In genomic region chr19:49491804-49492572, GRCh38 we compare ENCODE assay signal across 9 cellular contexts. TPM values are rescaled to one million over a fixed set of nuclear protein-coding genes. Genes with fewer than 3 reads are reported as not detected.
DNase-seq lines count a peak whose midpoint lies in the region; ATAC-seq and TF ChIP-seq lines count a peak whose summit lies in the region.
"Had no signal": no experiment of that assay in that cellular context is flagged by ENCODE, and none has a peak within 500 bp of the region (broad histone marks: within the 10 kb centered on the region; RNA-seq: fewer than 3 reads in every experiment).

No MANE protein-coding gene starts in this region.

- no TSS peak for BruUV-seq in Caco-2 (replicated peaks; lab: Mats Ljungman, UMichigan)
- TSS peak; percentile 3 for BruUV-seq in HCT116 (replicated peaks; lab: Mats Ljungman, UMichigan)

- H4K20me1 ChIP-seq in HCT116 (ENCODE audit: insufficient read depth), result peaks cover 19% of the 10 kb centered on the region; the same call in 1 of the 2 replicates

- no peak for TF ChIP-seq POLR2A in HCT116 (IDR thresholded peaks at IDR 0.05; ENCODE audit: borderline replicate concordance, extremely low read depth, insufficient read depth, insufficient read length)
- TF ChIP-seq POLR2A in adrenal gland (IDR thresholded peaks at IDR 0.05), result no peak
- no peak for TF ChIP-seq POLR2A in stomach (IDR thresholded peaks at IDR 0.05)

- H3K36me3 ChIP-seq in Caco-2 (ENCODE audit: control insufficient read depth, insufficient read depth, low read length) (peaks cover 8% of the 10 kb centered on the region), HCT116 (ENCODE audit: control insufficient read depth in 1 of 2, insufficient read depth in 2 of 2, low read length in 2 of 2) (peaks cover 21 to 51% of the 10 kb centered on the region in 2 experiments), adrenal gland (replicated peaks in 1 of 2) (peaks cover 0 to 41% of the 10 kb centered on the region in 2 donors), stomach (peaks cover 38 to 50% (median 44%) of the 10 kb centered on the region in 4 donors)
- H3K36me3 ChIP-seq in naive thymus-derived CD4-positive, alpha-beta T cell (ENCODE audit: control insufficient read depth in 2 of 3, insufficient read depth in 3 of 3, low read length in 3 of 3), result peaks cover 25 to 57% (median 31%) of the 10 kb centered on the region in 3 experiments

- TF ChIP-seq RAD21 in HCT116 (IDR thresholded peaks at IDR 0.05; ENCODE audit: low read depth), result no peak

- no peaks in the 10 kb centered on the region for H3K4me1 Mint-ChIP-seq in Caco-2 (ENCODE audit: low read depth, unreplicated experiment)
- peaks cover 31 to 62% (median 51%) of the 10 kb centered on the region in 7 donors for H3K4me1 Mint-ChIP-seq in naive thymus-derived CD4-positive, alpha-beta T cell

- H3K9me3 Mint-ChIP-seq in Caco-2 (ENCODE audit: unreplicated experiment), result no peaks in the 10 kb centered on the region
- peaks cover 0 to 18% (median 0%) of the 10 kb centered on the region in 11 donors for H3K9me3 Mint-ChIP-seq in naive thymus-derived CD4-positive, alpha-beta T cell

- H3K4me1 ChIP-seq in Caco-2 (peaks cover 17% of the 10 kb centered on the region; the same call in 1 of the 2 replicates), HCT116 (ENCODE audit: control insufficient read depth in 1 of 2, insufficient read depth in 2 of 2, low read length in 2 of 2) (peaks cover 14 to 64% of the 10 kb centered on the region in 2 experiments), adrenal gland (replicated peaks in 1 of 2) (peaks cover 14 to 29% of the 10 kb centered on the region in 2 donors), stomach (peaks cover 31 to 57% (median 48%) of the 10 kb centered on the region in 4 donors)
- H3K4me1 ChIP-seq in naive thymus-derived CD4-positive, alpha-beta T cell (ENCODE audit: control insufficient read depth in 2 of 2, insufficient read depth in 2 of 2, low read length in 2 of 2), result peaks cover 19 to 35% of the 10 kb centered on the region in 2 donors

- TF ChIP-seq EP300 in stomach (IDR thresholded peaks at IDR 0.05), result no peak

- no peak overlapping the region for H2AFZ ChIP-seq in HCT116 (ENCODE audit: low read depth, low read length, poor library complexity, severe bottlenecking)

- ATAC-seq in HCT116, result no peak
- ATAC-seq in naive thymus-derived CD4-positive, alpha-beta T cell, result no peak

- no peak for DNase-seq in Caco-2
- DNase-seq in HCT116 (ENCODE audit: low read depth, low spot score), result no peak
- DNase-seq in activated T-cell treated with anti-CD3 and anti-CD28 coated beads, Interleukin-2, amount 50 U/mL, for 48 hours, result peak; percentile 51 to 66
- DNase-seq in naive thymus-derived CD4-positive, alpha-beta T cell, result no peak
- DNase-seq in AML-193 (lab: John Stamatoyannopoulos, UW), result no peak
- no peak for DNase-seq in adrenal gland
- no peak for DNase-seq in anterior cingulate cortex (lab: John Stamatoyannopoulos, UW)
- DNase-seq in stomach, result no peak
- DNase-seq: NCI-H1105 had no signal

- 58 to 67% (median 65%) methylated on average over 6 to 7 of the region's 7 CpGs for WGBS in adrenal gland, 4 donors
- 52 to 64% (median 57%) methylated on average over 6 to 7 of the region's 7 CpGs for whole genome bisulfite sequencing in stomach, 5 donors

- no peaks in the 10 kb centered on the region for H3K9me2 ChIP-seq in HCT116 (ENCODE audit: insufficient read depth)

- no peaks in the 10 kb centered on the region for H3K27me3 ChIP-seq in Caco-2 (replicated peaks; ENCODE audit: control insufficient read depth, insufficient read depth, low read length)
- no peaks in the 10 kb centered on the region for H3K27me3 ChIP-seq in HCT116 (ENCODE audit: insufficient read depth, low read length)
- no peaks in the 10 kb centered on the region for H3K27me3 ChIP-seq in naive thymus-derived CD4-positive, alpha-beta T cell (ENCODE audit: control insufficient read depth in 2 of 2, insufficient read depth in 2 of 2, low read length in 2 of 2)
- H3K27me3 ChIP-seq in adrenal gland, result no peaks in the 10 kb centered on the region
- H3K27me3 ChIP-seq in stomach, result no peaks in the 10 kb centered on the region

- H3K27me3 Mint-ChIP-seq in Caco-2 (ENCODE audit: insufficient read depth, unreplicated experiment), result no peaks in the 10 kb centered on the region
- H3K27me3 Mint-ChIP-seq in naive thymus-derived CD4-positive, alpha-beta T cell, result peaks cover 0 to 12% (median 0%) of the 10 kb centered on the region in 5 donors

- H3K36me3 Mint-ChIP-seq in Caco-2 (ENCODE audit: insufficient read depth, unreplicated experiment), result peaks cover 100% of the 10 kb centered on the region
- H3K36me3 Mint-ChIP-seq in naive thymus-derived CD4-positive, alpha-beta T cell, result peaks cover 13 to 52% (median 35%) of the 10 kb centered on the region in 5 donors

- RAD21 ChIA-PET in HCT116 (lab: Charles Lee; ENCODE audit: low non-redundant PET in 1 of 2, low total read pairs in 2 of 2, uncharacterized antibody in 2 of 2, unreplicated experiment in 2 of 2), result no interaction called here

- peak overlapping the region; percentile 100; the same call in 1 of the 2 replicates for H3K9ac ChIP-seq in HCT116 (ENCODE audit: low read length)

- no peak overlapping the region for H3K4me3 Mint-ChIP-seq in Caco-2 (ENCODE audit: unreplicated experiment)
- H3K4me3 Mint-ChIP-seq in naive thymus-derived CD4-positive, alpha-beta T cell, result peak overlapping the region in 3 of 10 donors; percentile 16 to 32 (median 23)

- peak overlapping the region; percentile 86 for H3K27ac ChIP-seq in HCT116 (ENCODE audit: low read depth, low read length)
- H3K27ac ChIP-seq in naive thymus-derived CD4-positive, alpha-beta T cell (ENCODE audit: low read depth, low read length), result no peak overlapping the region
- H3K27ac ChIP-seq in adrenal gland, result peak overlapping the region in 1 of 5 donors; percentile 14
- peak overlapping the region in 2 of 5 donors; percentile 13 to 91 for H3K27ac ChIP-seq in stomach

- peak overlapping the region; percentile 29; the same call in 1 of the 2 replicates for H3K4me2 ChIP-seq in HCT116 (ENCODE audit: low read length)

- POLR2A ChIA-PET in Caco-2 (lab: Charles Lee), result interaction anchor here (0.9 kb wide), 1 partner anchor 39 kb away, joined by 3 read pairs; the partner anchor contains the start of gene ALDH16A1
- POLR2A ChIA-PET in HCT116 (lab: Charles Lee), result interaction anchor here (1.2 to 2.5 kb wide), 6 partner anchors 16 to 130 kb away, joined by 3 to 7 read pairs (median 4); partner anchors contain the start of genes ALDH16A1, FLT3LG, PIH1D1 and TEAD2
- POLR2A ChIA-PET in naive thymus-derived CD4-positive, alpha-beta T cell (lab: Charles Lee), result interaction anchor here (0.6 to 5.0 kb wide), 5 partner anchors 11 to 78 kb away, joined by 3 to 28 read pairs (median 5); partner anchors contain the start of gene FLT3LG

- H3K27ac Mint-ChIP-seq in Caco-2 (ENCODE audit: unreplicated experiment), result peak overlapping the region; percentile 76
- H3K27ac Mint-ChIP-seq in naive thymus-derived CD4-positive, alpha-beta T cell, result peak overlapping the region; percentile 17 to 94 (median 79)

- TF ChIP-seq CTCF in Caco-2 (IDR thresholded peaks at IDR 0.05; ENCODE audit: insufficient read depth in 1 of 2, low read depth in 1 of 2, low read length in 1 of 2, severe bottlenecking in 1 of 2, unreplicated experiment in 1 of 2), result no peak
- no peak for TF ChIP-seq CTCF in HCT116 (IDR thresholded peaks at IDR 0.05 in 2 of 3, conservative IDR thresholded peaks at IDR 0.05 in 1 of 3; ENCODE audit: borderline replicate concordance in 1 of 3, insufficient read depth in 1 of 3, low read depth in 2 of 3, low read length in 2 of 3)
- TF ChIP-seq CTCF in adrenal gland (IDR thresholded peaks at IDR 0.05), result no peak
- TF ChIP-seq CTCF in stomach (IDR thresholded peaks at IDR 0.05), result no peak

- no peak overlapping the region for H3K4me3 ChIP-seq in Caco-2 (ENCODE audit: low read depth, low read length)
- no peak overlapping the region for H3K4me3 ChIP-seq in HCT116 (replicated peaks in 1 of 2; ENCODE audit: low read depth in 1 of 2, low read length in 2 of 2)
- no peak overlapping the region for H3K4me3 ChIP-seq in naive thymus-derived CD4-positive, alpha-beta T cell (ENCODE audit: low read length)
- no peak overlapping the region for H3K4me3 ChIP-seq in adrenal gland
- peak overlapping the region in 1 of 4 donors; percentile 92 for H3K4me3 ChIP-seq in stomach

- CTCF ChIA-PET in Caco-2 (lab: Charles Lee), result no interaction called here
- CTCF ChIA-PET in HCT116 (lab: Charles Lee), result interaction anchor here (1.0 to 1.4 kb wide), 3 partner anchors 18 to 55 kb away, joined by 3 to 5 read pairs (median 3); partner anchors contain the start of gene FLT3LG
- CTCF ChIA-PET in naive thymus-derived CD4-positive, alpha-beta T cell (lab: Charles Lee), result no interaction called here

- H3K9me3 ChIP-seq in Caco-2 (no peaks in the 10 kb centered on the region), HCT116 (ENCODE audit: control insufficient read depth in 1 of 2, insufficient read depth in 1 of 2, low read depth in 1 of 2, low read length in 2 of 2) (no peaks in the 10 kb centered on the region), adrenal gland (replicated peaks in 1 of 3) (no peaks in the 10 kb centered on the region), stomach (no peaks in the 10 kb centered on the region)
- no peaks in the 10 kb centered on the region for H3K9me3 ChIP-seq in naive thymus-derived CD4-positive, alpha-beta T cell (ENCODE audit: control insufficient read depth in 2 of 3, low read length in 3 of 3)

- peaks cover 51% of the 10 kb centered on the region for H3K79me2 ChIP-seq in HCT116 (ENCODE audit: insufficient read depth, low read length)

- intact Hi-C loops in Caco-2 (cut with micrococcal nuclease; ENCODE audit: unreplicated experiment) (no loop called here), HCT116 (cut with micrococcal nuclease) (no loop called here), adrenal gland (cut with DNase I) (no loop called here), stomach (cut with DNase I; ENCODE audit: low total_unique reads) (no loop called here)
- intact Hi-C loops in naive thymus-derived CD4-positive, alpha-beta T cell (cut with micrococcal nuclease), result no loop called here

RNA-seq across cellular contexts. Expression of gene RPS11, which starts 4.2 kb away (rescaled TPM):
- total RNA-seq in Caco-2 (2022), result 2,065 and 2,191 TPM in 2 replicates
- 2,353 TPM for total RNA-seq in HCT116 (2021; ENCODE audit: unreplicated experiment)
- polyA plus RNA-seq in HCT116 (2012), result 4,962 and 5,407 TPM in 2 replicates
- 1,000 to 10,000 TPM; 2,065 to 3,362 (median 2,972) TPM for total RNA-seq in naive thymus-derived CD4-positive, alpha-beta T cell
- polyA plus RNA-seq in naive thymus-derived CD4-positive, alpha-beta T cell, result 1,000 to 10,000 TPM; 2,125 to 2,254 TPM
- 1,000 to 10,000 TPM; 1,528 to 3,971 (median 2,289) TPM for total RNA-seq in adrenal gland
- 1,000 to 10,000 TPM; 2,684 to 4,591 (median 2,733) TPM for polyA plus RNA-seq in adrenal gland
- total RNA-seq in stomach, result 1,000 to 10,000 TPM in 4 of 5 donors, 100 to 1,000 TPM in 1; 581 to 4,374 (median 2,993) TPM
- polyA plus RNA-seq in stomach, result 1,000 to 10,000 TPM; 5,306 to 7,461 (median 5,501) TPM

RNA-seq across cellular contexts. Expression of gene RPL13A, which starts 4.6 kb away (rescaled TPM):
- 2,726 and 2,880 TPM in 2 replicates for total RNA-seq in Caco-2 (2022)
- 3,719 TPM for total RNA-seq in HCT116 (2021; ENCODE audit: unreplicated experiment)
- polyA plus RNA-seq in HCT116 (2012), result 4,853 and 5,472 TPM in 2 replicates
- 1,000 to 10,000 TPM; 2,467 to 6,044 (median 5,762) TPM for total RNA-seq in naive thymus-derived CD4-positive, alpha-beta T cell
- 1,000 to 10,000 TPM; 3,356 to 4,438 TPM for polyA plus RNA-seq in naive thymus-derived CD4-positive, alpha-beta T cell
- total RNA-seq in adrenal gland, result 1,000 to 10,000 TPM; 2,402 to 3,504 (median 2,561) TPM
- 1,000 to 10,000 TPM; 1,750 to 2,828 (median 2,567) TPM for polyA plus RNA-seq in adrenal gland
- total RNA-seq in stomach, result 1,000 to 10,000 TPM; 2,540 to 5,817 (median 2,738) TPM
- 1,000 to 10,000 TPM; 3,482 to 5,177 (median 4,220) TPM for polyA plus RNA-seq in stomach

RNA-seq across cellular contexts. Expression of gene FLT3LG, which starts 18.0 kb away (rescaled TPM):
- total RNA-seq in Caco-2 (2022) (2.1 and 2.4 TPM in 2 replicates), HCT116 (2021; ENCODE audit: unreplicated experiment) (3.8 TPM), adrenal gland (10 to 100 TPM in 3 of 8 donors, 1 to 10 TPM in 5; 4.9 to 10.6 (median 8.7) TPM), stomach (1 to 10 TPM in 2 of 5 donors, not detected in 3; 1.3 to 8.3 TPM)
- polyA plus RNA-seq in HCT116 (2012), result 2.5 and 4.0 TPM in 2 replicates
- total RNA-seq in naive thymus-derived CD4-positive, alpha-beta T cell, result 100 to 1,000 TPM in 3 of 5 experiments, 10 to 100 TPM in 2; 90.6 to 401 (median 280) TPM
- 100 to 1,000 TPM; 148 to 168 TPM for polyA plus RNA-seq in naive thymus-derived CD4-positive, alpha-beta T cell
- polyA plus RNA-seq in adrenal gland (10 to 100 TPM in 2 of 3 donors, 1 to 10 TPM in 1; 1.8 to 33.8 (median 24.7) TPM), stomach (10 to 100 TPM; 11.0 to 14.5 (median 11.8) TPM)

RNA-seq across cellular contexts. Expression of gene FCGRT, which starts 20.5 kb away (rescaled TPM):
- total RNA-seq in Caco-2 (2022) (135 and 136 TPM in 2 replicates), HCT116 (2021; ENCODE audit: unreplicated experiment) (1.8 TPM), adrenal gland (100 to 1,000 TPM; 223 to 505 (median 364) TPM), stomach (100 to 1,000 TPM in 4 of 5 donors, 10 to 100 TPM in 1; 90.2 to 634 (median 183) TPM)
- 1.2 and 2.1 TPM in 2 replicates for polyA plus RNA-seq in HCT116 (2012)
- 100 to 1,000 TPM in 1 of 5 experiments, 10 to 100 TPM in 3, 1 to 10 TPM in 1; 8.2 to 177 (median 47.5) TPM for total RNA-seq in naive thymus-derived CD4-positive, alpha-beta T cell
- polyA plus RNA-seq in naive thymus-derived CD4-positive, alpha-beta T cell, result 100 to 1,000 TPM; 117 to 129 TPM
- polyA plus RNA-seq in adrenal gland (100 to 1,000 TPM in 2 of 3 donors, 10 to 100 TPM in 1; 90.2 to 253 (median 218) TPM), stomach (10 to 100 TPM; 79.0 to 94.8 (median 92.0) TPM)

RNA-seq across cellular contexts. Expression of gene RCN3, which starts 35.8 kb away (rescaled TPM):
- total RNA-seq in Caco-2 (2022) (6.6 and 7.0 TPM in 2 replicates), HCT116 (2021; ENCODE audit: unreplicated experiment) (0.39 TPM), adrenal gland (10 to 100 TPM; 15.9 to 56.4 (median 36.2) TPM), stomach (100 to 1,000 TPM in 1 of 5 donors, 10 to 100 TPM in 2, 1 to 10 TPM in 1, not detected in 1; 3.1 to 553 (median 18.1) TPM)
- 0.13 TPM in 1 of 2 replicates, not detected in the other for polyA plus RNA-seq in HCT116 (2012)
- total RNA-seq in naive thymus-derived CD4-positive, alpha-beta T cell, result 10 to 100 TPM in 1 of 5 experiments, 1 to 10 TPM in 4; 1.9 to 14.5 (median 3.5) TPM
- polyA plus RNA-seq in naive thymus-derived CD4-positive, alpha-beta T cell, result 10 to 100 TPM in 1 of 2 donors, 1 to 10 TPM in 1; 6.9 to 12.3 TPM
- polyA plus RNA-seq in adrenal gland (100 to 1,000 TPM in 2 of 3 donors, 1 to 10 TPM in 1; 9.3 to 232 (median 120) TPM), stomach (10 to 100 TPM in 2 of 3 donors, 1 to 10 TPM in 1; 9.9 to 17.6 (median 10.1) TPM)

Comparison
In these comparisons a context has a peak if more than half of its experiments do, and no peak if none do; other contexts are left out.
1. DNase-seq: peak in activated T-cell treated with anti-CD3 and anti-CD28 coated beads, Interleukin-2, amount 50 U/mL, for 48 hours (2 of 2); none in Caco-2 (0 of 2), HCT116 (single experiment), naive thymus-derived CD4-positive, alpha-beta T cell (0 of 9), AML-193 (0 of 2), adrenal gland (0 of 7), anterior cingulate cortex (0 of 58) and stomach (single experiment).
2. RNA of gene FLT3LG, which starts 18.0 kb away (total RNA-seq): 90.6 to 401 TPM in naive thymus-derived CD4-positive, alpha-beta T cell; 4.9 to 10.6 TPM in adrenal gland, 3.8 TPM in HCT116 (single experiment), 2.1 to 2.4 TPM in Caco-2 and 1.3 to 8.3 TPM in stomach; every median in the first group is over 4 times any median in the second.